Comparison of ENCODE assay signal across 16 cellular contexts in the genomic region with DNA sequence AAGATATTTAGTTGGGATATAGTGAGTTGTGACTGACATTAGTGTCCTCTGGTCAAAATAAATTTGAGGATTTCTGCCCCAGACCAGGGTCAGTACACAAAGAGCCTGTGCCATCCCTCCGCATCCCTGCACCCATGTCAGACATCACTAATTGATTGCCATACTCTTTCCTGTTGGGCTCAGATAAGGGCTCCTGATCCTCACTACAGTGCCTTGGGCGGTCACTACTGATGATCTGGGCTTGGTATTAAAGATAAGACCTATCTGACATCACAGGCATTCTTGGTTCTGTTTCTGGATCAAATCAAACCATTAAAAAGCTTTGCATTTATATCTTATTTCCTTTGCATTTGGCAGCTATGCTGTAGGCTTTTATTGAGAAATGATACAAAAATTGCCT.
A peak's percentile ranks its signal among the peaks of the same experiment; 100 is the strongest.
DNase-seq lines count a peak whose midpoint lies in the region; ATAC-seq and TF ChIP-seq lines count a peak whose summit lies in the region.
"Had no signal": no experiment of that assay in that cellular context is flagged by ENCODE, and none has a peak within 500 bp of the region (broad histone marks: within the 10 kb centered on the region; RNA-seq: fewer than 3 reads in every experiment).

No MANE protein-coding gene starts in this region.

- DNase-seq in OCI-M1 (lab: John Stamatoyannopoulos, UW), result peak; percentile 73
- DNase-seq in activated naive CD8-positive, alpha-beta T cell treated with anti-CD3 and anti-CD28 coated beads for 36 hours, result no peak
- DNase-seq in NCI-H2107 treated with DMSO at 0.1 percent for 48 hours (lab: John Stamatoyannopoulos, UW; ENCODE audit: unreplicated experiment), result no peak
- no peak for DNase-seq in activated CD4-positive, alpha-beta T cell treated with anti-CD3 and anti-CD28 coated beads, Interleukin-2, amount 50 U/mL, for 4 hours
- DNase-seq: 8988T; ACHN; Caco-2; Calu3; CD4-positive, alpha-beta T cell; CD8-positive, alpha-beta T cell; DMS79; DND-41; EL; GDM1 had no signal

- H3K4me1 Mint-ChIP-seq in activated naive CD8-positive, alpha-beta T cell treated with anti-CD3 and anti-CD28 coated beads for 36 hours, result no peaks in the 10 kb centered on the region

- no peak overlapping the region for H3K27ac Mint-ChIP-seq in activated naive CD8-positive, alpha-beta T cell treated with anti-CD3 and anti-CD28 coated beads for 36 hours
- H3K27ac Mint-ChIP-seq: CD4-positive, alpha-beta T cell; CD8-positive, alpha-beta T cell had no signal

- H3K27me3 Mint-ChIP-seq in activated naive CD8-positive, alpha-beta T cell treated with anti-CD3 and anti-CD28 coated beads for 36 hours, result peaks cover 6% of the 10 kb centered on the region
- H3K27me3 Mint-ChIP-seq: CD4-positive, alpha-beta T cell had no signal

- H3K36me3 Mint-ChIP-seq in activated naive CD8-positive, alpha-beta T cell treated with anti-CD3 and anti-CD28 coated beads for 36 hours, result no peaks in the 10 kb centered on the region
- H3K36me3 Mint-ChIP-seq: CD8-positive, alpha-beta T cell had no signal

- ATAC-seq in SK-N-SH treated with all-trans-retinoic acid at 6 μM for 48 hours, result no peak
- ATAC-seq: CD8-positive, alpha-beta T cell; GM12878 had no signal

- peaks cover 1% of the 10 kb centered on the region for H3K9me3 Mint-ChIP-seq in activated naive CD8-positive, alpha-beta T cell treated with anti-CD3 and anti-CD28 coated beads for 36 hours
- H3K9me3 Mint-ChIP-seq: CD4-positive, alpha-beta T cell had no signal

- no peak overlapping the region for H3K4me3 Mint-ChIP-seq in activated naive CD8-positive, alpha-beta T cell treated with anti-CD3 and anti-CD28 coated beads for 36 hours
- H3K4me3 Mint-ChIP-seq: CD4-positive, alpha-beta T cell; CD8-positive, alpha-beta T cell had no signal

TF ChIP-seq in SK-N-SH treated with all-trans-retinoic acid at 6 μM for 48 hours, 23 proteins besides CTCF, POLR2A, EP300 and RAD21:
- TF ChIP-seq TCF4 (CRISPR knock-in tag; IDR thresholded peaks at IDR 0.05; ENCODE audit: borderline replicate concordance), result peak; percentile 84
- TF ChIP-seq ZFP30 (CRISPR knock-in tag; IDR thresholded peaks at IDR 0.05), result no peak
